In the genomic region with DNA sequence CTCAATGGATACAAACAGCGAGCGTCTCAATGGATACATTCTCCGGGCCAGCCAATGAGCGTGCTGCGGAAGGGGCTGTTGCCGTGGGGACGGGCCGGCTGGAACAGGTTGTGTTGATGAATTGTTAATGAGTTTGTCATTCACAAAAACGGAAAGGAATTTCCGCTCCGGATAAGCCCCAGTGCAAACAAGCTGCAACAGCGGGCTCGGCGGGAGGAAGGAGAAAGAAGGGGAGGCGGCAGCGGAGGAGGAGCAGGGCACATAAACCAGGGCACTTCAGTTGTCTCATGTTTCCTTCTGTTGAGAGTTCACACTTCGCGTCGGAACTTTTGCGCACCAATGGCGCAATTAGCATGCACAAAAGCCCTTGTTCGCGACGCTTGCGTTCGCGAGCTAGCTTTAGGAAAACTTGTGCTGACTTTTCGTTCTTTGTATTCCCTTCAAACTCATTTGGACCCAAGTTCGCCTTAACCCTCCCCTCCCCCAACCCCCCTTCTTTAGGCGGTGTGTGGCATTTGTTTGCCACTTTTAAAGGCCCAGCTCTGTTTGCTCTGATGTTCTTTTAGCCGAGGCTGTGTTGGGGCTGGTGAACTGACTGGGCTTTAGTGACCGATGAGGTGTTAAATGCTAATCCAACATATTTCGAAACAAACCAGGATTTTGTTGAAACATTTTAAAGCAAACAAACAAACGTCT, we compare ENCODE assay signal across 8 cellular contexts. TPM values are rescaled to one million over a fixed set of nuclear protein-coding genes. Genes with fewer than 3 reads are reported as not detected.
DNase-seq lines count a peak whose midpoint lies in the region; ATAC-seq and TF ChIP-seq lines count a peak whose summit lies in the region.

TSS of gene DUSP6 (minus strand) at position 10 of the 696 bp plus-strand sequence. CDS start 462 bp downstream, outside the sequence.

- peaks cover 0 to 20% of the 10 kb centered on the region in 2 donors for H3K36me3 ChIP-seq in left lung

- POLR2A ChIA-PET in activated CD8-positive, alpha-beta T cell treated with anti-CD3 and anti-CD28 coated beads for 36 hours (lab: Charles Lee) = interaction anchor here (0.7 to 2.7 kb wide), 12 partner anchors 44 to 333 kb away, joined by 3 to 10 read pairs (median 4); no protein-coding TSS in a partner anchor

- H3K4me3 ChIP-seq in dorsolateral prefrontal cortex (peak within 1 kb of the TSS; percentile 44 to 93 (median 84)), left lung (peak within 1 kb of the TSS; percentile 76)

- H3K4me3 Mint-ChIP-seq in activated CD8-positive, alpha-beta T cell treated with anti-CD3 and anti-CD28 coated beads for 36 hours = peak within 1 kb of the TSS; percentile 94

- peaks cover 20 to 51% of the 10 kb centered on the region in 2 donors for H3K4me1 ChIP-seq in left lung

- H3K36me3 Mint-ChIP-seq in activated CD8-positive, alpha-beta T cell treated with anti-CD3 and anti-CD28 coated beads for 36 hours (ENCODE audit: low read depth) = peaks cover 27% of the 10 kb centered on the region

- peak within 1 kb of the TSS; percentile 93 for H3K27ac Mint-ChIP-seq in activated CD8-positive, alpha-beta T cell treated with anti-CD3 and anti-CD28 coated beads for 36 hours

- no peak for TF ChIP-seq CTCF in activated CD8-positive, alpha-beta T cell treated with anti-CD3 and anti-CD28 coated beads for 36 hours (IDR thresholded peaks at IDR 0.05)
- TF ChIP-seq CTCF in dorsolateral prefrontal cortex (IDR thresholded peaks at IDR 0.05 in 54 of 56, conservative IDR thresholded peaks at IDR 0.05 in 2 of 56; ENCODE audit: low read depth in 1 of 56, partially characterized antibody in 56 of 56) (peak in 1 of 56 donors; percentile 15), left lung (IDR thresholded peaks at IDR 0.05) (no peak)

- H3K27ac ChIP-seq in dorsolateral prefrontal cortex (peak within 1 kb of the TSS; percentile 40 to 98 (median 91)), left lung (peak within 1 kb of the TSS; percentile 100)

- peaks cover 0 to 7% (median 0%) of the 10 kb centered on the region in 45 donors for H3K27me3 ChIP-seq in dorsolateral prefrontal cortex
- no peaks in the 10 kb centered on the region for H3K27me3 ChIP-seq in left lung

- H3K9me3 ChIP-seq in left lung = no peaks in the 10 kb centered on the region

- peak; percentile 8 for TF ChIP-seq POLR2A in GM18526 (IDR thresholded peaks at IDR 0.05; ENCODE audit: extremely low read depth, insufficient read length)

- H3K4me1 Mint-ChIP-seq in activated CD8-positive, alpha-beta T cell treated with anti-CD3 and anti-CD28 coated beads for 36 hours (ENCODE audit: low read depth) = peaks cover 35% of the 10 kb centered on the region

- DNase-seq in HK-2 (ENCODE audit: unreplicated experiment) (peak; percentile 96), NCI-H82 treated with DMSO at 0.1 percent for 48 hours (lab: John Stamatoyannopoulos, UW; ENCODE audit: unreplicated experiment) (peak; percentile 88), dorsolateral prefrontal cortex (peak; percentile 79 to 98 (median 93)), left lung (peak; percentile 97 to 98)
- peak; percentile 95 for DNase-seq in activated CD8-positive, alpha-beta T cell treated with anti-CD3 and anti-CD28 coated beads for 36 hours
- peak; percentile 94 for DNase-seq in stimulated activated CD4-positive, alpha-beta T cell treated with anti-CD3 and anti-CD28 coated beads, Interleukin-1b, Interleukin-23, amount 100 ng/mL, for 48 hours

- H3K9me3 Mint-ChIP-seq in activated CD8-positive, alpha-beta T cell treated with anti-CD3 and anti-CD28 coated beads for 36 hours = no peaks in the 10 kb centered on the region

- ATAC-seq in activated CD8-positive, alpha-beta T cell treated with anti-CD3 and anti-CD28 coated beads for 36 hours = peak; percentile 83
- peak; percentile 73 for ATAC-seq in left lung
- no peak for ATAC-seq in GM21723 (IDR thresholded peaks at IDR 0.05; ENCODE audit: unreplicated experiment)

- peaks cover 16% of the 10 kb centered on the region for H3K27me3 Mint-ChIP-seq in activated CD8-positive, alpha-beta T cell treated with anti-CD3 and anti-CD28 coated beads for 36 hours

- CTCF ChIA-PET in activated CD8-positive, alpha-beta T cell treated with anti-CD3 and anti-CD28 coated beads for 36 hours (lab: Charles Lee) = interaction anchor here (1.2 to 3.7 kb wide), 8 partner anchors 20 to 335 kb away, joined by 3 to 14 read pairs (median 6); no protein-coding TSS in a partner anchor

- intact Hi-C loops in activated CD8-positive, alpha-beta T cell treated with anti-CD3 and anti-CD28 coated beads for 36 hours (cut with micrococcal nuclease) = loop anchor here (2.0 to 5.0 kb wide), 5 partner anchors 110 to 335 kb away; partner anchors contain the start of gene POC1B
- intact Hi-C loops in dorsolateral prefrontal cortex (cut with DNase I) = loop anchor here (2.0 to 10.0 kb wide), 4 partner anchors 24 to 298 kb away; partner anchors contain the start of gene POC1B (in 2 of the 2)
- intact Hi-C loops in left lung (cut with DNase I) = no loop called here

RNA-seq across cellular contexts. Expression of gene DUSP6, which starts in this region (rescaled TPM):
- 10 to 100 TPM; 15.3 to 16.6 TPM for total RNA-seq in activated CD8-positive, alpha-beta T cell treated with anti-CD3 and anti-CD28 coated beads for 36 hours
- 10 to 100 TPM in 119 of 120 experiments, 1 to 10 TPM in 1; 8.1 to 87.8 (median 26.2) TPM for total RNA-seq in dorsolateral prefrontal cortex
- total RNA-seq in left lung = 100 to 1,000 TPM; 115 to 147 TPM

Comparison
In these comparisons a context has a peak if more than half of its experiments do, and no peak if none do; other contexts are left out.
1. intact Hi-C loops: an anchor here in activated CD8-positive, alpha-beta T cell treated with anti-CD3 and anti-CD28 coated beads for 36 hours (2.0 to 5.0 kb wide) and dorsolateral prefrontal cortex (2.0 to 10.0 kb wide); none called in left lung.